Comparison of ENCODE assay signal across 13 cellular contexts in the genomic region with DNA sequence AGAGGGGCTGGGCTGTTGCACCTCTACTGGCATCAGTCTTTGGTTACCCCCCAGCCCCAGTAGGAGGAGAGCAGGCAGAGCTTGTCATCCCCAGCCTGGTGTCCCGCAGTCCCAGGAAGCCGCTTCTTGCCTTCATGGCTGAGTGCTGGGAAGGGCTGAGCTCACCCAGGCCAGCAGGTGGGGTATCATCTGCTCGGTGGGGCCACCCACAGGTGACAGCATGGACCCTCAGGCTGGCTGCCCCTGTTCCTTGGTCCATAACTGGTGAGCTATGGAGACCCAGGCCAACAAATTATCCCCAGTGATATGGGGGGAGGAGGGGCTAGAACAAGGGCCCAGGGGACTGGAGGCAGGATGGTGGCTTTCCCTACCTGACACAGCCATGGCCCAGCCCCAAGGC. TPM values are rescaled to one million over a fixed set of nuclear protein-coding genes. Genes with fewer than 3 reads are reported as not detected.
"Had no signal": no experiment of that assay in that cellular context is flagged by ENCODE, and none has a peak within 500 bp of the region (broad histone marks: within the 10 kb centered on the region; RNA-seq: fewer than 3 reads in every experiment).

No MANE protein-coding gene starts in this region.

- H3K9me3 ChIP-seq: tibial artery, uterus had no signal

- H3K4me1 ChIP-seq: uterus had no signal

- DNase-seq: activated CD4-positive, alpha-beta T cell treated with anti-CD3 and anti-CD28 coated beads, Interleukin-2, amount 50 U/mL, for 48 hours; activated CD4-positive, CD25-positive, alpha-beta regulatory T cell treated with anti-CD3 and anti-CD28 coated beads, Interleukin-2, amount 50 U/mL, for 72 hours; activated CD8-positive, alpha-beta memory T cell treated with anti-CD3 and anti-CD28 coated beads, Interleukin-2, amount 10 ng/mL, durations not matched to agents 7 days and 5 days; activated effector memory CD4-positive, alpha-beta T cell treated with Interleukin-2 at 50 U/mL for 16 hours; activated T-cell treated with anti-CD3 and anti-CD28 coated beads, Interleukin-2, amount 50 U/mL, for 24 hours; amniotic stem cell; dermis blood vessel endothelial cell; right cardiac atrium; tibial artery; uterus had no signal

- H3K9ac ChIP-seq: neural progenitor cell had no signal

- H2AFZ ChIP-seq: hepatocyte, neural progenitor cell had no signal

- H3K4me3 ChIP-seq: hepatocyte, neural progenitor cell, smooth muscle cell, tibial artery, uterus had no signal

- H3K36me3 ChIP-seq: neural progenitor cell, uterus had no signal

- H3K27me3 ChIP-seq: hepatocyte, neural progenitor cell, tibial artery, uterus had no signal

- H3K79me2 ChIP-seq: hepatocyte had no signal

- H3K4me2 ChIP-seq: hepatocyte, neural progenitor cell, smooth muscle cell had no signal

- ATAC-seq: activated CD8-positive, alpha-beta memory T cell treated with anti-CD3 and anti-CD28 coated beads, Interleukin-2, amount 10 ng/mL, durations not matched to agents 7 days and 5 days; right cardiac atrium had no signal

- H3K27ac ChIP-seq: hepatocyte, neural progenitor cell, tibial artery, uterus had no signal

RNA-seq across cellular contexts. Expression of gene SYT12, which starts 27.2 kb away (rescaled TPM):
- total RNA-seq: activated CD8-positive, alpha-beta memory T cell treated with anti-CD3 and anti-CD28 coated beads, Interleukin-2, amount 10 ng/mL, durations not matched to agents 7 days and 5 days had no signal
